ENCODE assay signal across 8 cellular contexts in genomic region chr7:151082151-151083070, GRCh38. TPM values are rescaled to one million over a fixed set of nuclear protein-coding genes. Genes with fewer than 3 reads are reported as not detected.
DNase-seq lines count a peak whose midpoint lies in the region; ATAC-seq and TF ChIP-seq lines count a peak whose summit lies in the region.

No MANE protein-coding gene starts in this region.

- DNase-seq in GM12865 (ENCODE audit: low read depth) = no peak
- DNase-seq in SK-N-SH = no peak
- DNase-seq in fibroblast of the aortic adventitia (ENCODE audit: low read depth) = no peak
- DNase-seq in retina = peak; percentile 35
- DNase-seq in NOMO-1 treated with DMSO at 0.1 percent for 48 hours (lab: John Stamatoyannopoulos, UW; ENCODE audit: unreplicated experiment) = no peak
- no peak for DNase-seq in stimulated activated CD4-positive, alpha-beta T cell treated with anti-CD3 and anti-CD28 coated beads, Interleukin-12 subunit alpha, Interleukin-12 subunit beta, amount 100 ng/mL, for 4 hours
- DNase-seq in NCI-H524 treated with DMSO at 0.1 percent for 48 hours (lab: John Stamatoyannopoulos, UW) = no peak
- no peak for DNase-seq in left colon

- intact Hi-C loops in left colon (cut with DNase I, micrococcal nuclease) = no loop called here

- H3K4me2 ChIP-seq in SK-N-SH = peak overlapping the region; percentile 98

- no peak for ATAC-seq in left colon

- peak overlapping the region; percentile 99; the same call in 1 of the 2 replicates for H2AFZ ChIP-seq in SK-N-SH (ENCODE audit: low read depth)

- H3K36me3 ChIP-seq in SK-N-SH (replicated peaks in 1 of 2; ENCODE audit: control insufficient read depth in 1 of 2, insufficient read depth in 2 of 2, low read length in 1 of 2) = peaks cover 7 to 28% of the 10 kb centered on the region in 2 experiments

- no peaks in the 10 kb centered on the region for H3K27me3 ChIP-seq in SK-N-SH (ENCODE audit: insufficient read depth)

- no peak for TF ChIP-seq EP300 in SK-N-SH (IDR thresholded peaks at IDR 0.05; ENCODE audit: borderline replicate concordance in 1 of 2, low read depth in 1 of 2, low read length in 1 of 2)

- H3K4me3 ChIP-seq in GM12865 (ENCODE audit: low read depth, low read length) (peak overlapping the region; percentile 84), SK-N-SH (ENCODE audit: low read depth in 2 of 2, low read length in 1 of 2) (peak overlapping the region; percentile 71 to 94), fibroblast of the aortic adventitia (ENCODE audit: low read depth, low read length) (peak overlapping the region; percentile 77)

- H3K9me2 ChIP-seq in SK-N-SH = no peaks in the 10 kb centered on the region

- H3K9me3 ChIP-seq in SK-N-SH = no peaks in the 10 kb centered on the region

- H3K27ac ChIP-seq in SK-N-SH (ENCODE audit: low read depth in 2 of 2, low read length in 1 of 2) = peak overlapping the region; percentile 78 to 92

- peaks cover 31 to 51% of the 10 kb centered on the region in 2 experiments for H3K4me1 ChIP-seq in SK-N-SH (ENCODE audit: control insufficient read depth in 1 of 2, insufficient read depth in 2 of 2, low read depth in 1 of 2, low read length in 1 of 2)

- H3K9ac ChIP-seq in SK-N-SH = peak overlapping the region; percentile 96

- no peaks in the 10 kb centered on the region; the same call in 1 of the 2 replicates for H4K20me1 ChIP-seq in SK-N-SH (ENCODE audit: insufficient read depth)

- WGBS in SK-N-SH (ENCODE audit: low lambda C conversion rate) = 51% methylated on average over 24 of the region's 42 CpGs

- peaks cover 55% of the 10 kb centered on the region for H3K79me2 ChIP-seq in SK-N-SH (ENCODE audit: insufficient read depth)

- no peak for TF ChIP-seq CTCF in GM12865 (IDR thresholded peaks at IDR 0.05; ENCODE audit: insufficient read depth, low read depth, low read length, missing control alignments)
- no peak for TF ChIP-seq CTCF in SK-N-SH (IDR thresholded peaks at IDR 0.05)
- TF ChIP-seq CTCF in fibroblast of the aortic adventitia (IDR thresholded peaks at IDR 0.05; ENCODE audit: insufficient read depth, low read length) = no peak

- no peak for TF ChIP-seq RAD21 in SK-N-SH (IDR thresholded peaks at IDR 0.05; ENCODE audit: low read length)

- POLR2A ChIA-PET in SK-N-SH (lab: Yijun Ruan, JAX) = interaction anchor here (0.8 to 1.0 kb wide), 2 partner anchors 25 to 54 kb away, joined by 3 read pairs; partner anchors contain the start of genes ABCB8 and CDK5

- CTCF ChIA-PET in SK-N-SH (lab: Yijun Ruan, JAX) = interaction anchor here (0.8 to 21.3 kb wide), 9 partner anchors 13 to 86 kb away, joined by 3 to 474 read pairs (median 4); partner anchors contain the start of genes CDK5 and SLC4A2

- peaks cover 32% of the 10 kb centered on the region for H3F3A ChIP-seq in SK-N-SH (replicated peaks; ENCODE audit: insufficient read depth)

TF ChIP-seq in SK-N-SH, 30 proteins besides CTCF, POLR2A, EP300 and RAD21:
- TF ChIP-seq TEAD4 (IDR thresholded peaks at IDR 0.05; ENCODE audit: borderline replicate concordance, insufficient read depth) (no peak), RCOR1 (IDR thresholded peaks at IDR 0.05; ENCODE audit: low read length) (no peak), JUND (IDR thresholded peaks at IDR 0.05) (no peak), CHD2 (IDR thresholded peaks at IDR 0.05; ENCODE audit: low read length, partially characterized antibody) (no peak), FOXM1 (IDR thresholded peaks at IDR 0.05; ENCODE audit: low read depth) (no peak), SIN3A (IDR thresholded peaks at IDR 0.05; ENCODE audit: borderline replicate concordance, low read depth, low read length) (no peak), ZBTB33 (IDR thresholded peaks at IDR 0.05; ENCODE audit: borderline replicate concordance, low read depth) (no peak), RXRA (IDR thresholded peaks at IDR 0.05; ENCODE audit: borderline replicate concordance, low read depth) (no peak), NFIC (IDR thresholded peaks at IDR 0.05; ENCODE audit: borderline replicate concordance) (no peak), EZH2phosphoT487 (IDR thresholded peaks at IDR 0.05; ENCODE audit: borderline replicate concordance, low read depth) (no peak), TAF1 (IDR thresholded peaks at IDR 0.05; ENCODE audit: borderline replicate concordance, low read depth, low read length) (no peak), MEF2A (IDR thresholded peaks at IDR 0.05; ENCODE audit: borderline replicate concordance, low read depth) (no peak), FOXJ3 (CRISPR knock-in tag; IDR thresholded peaks at IDR 0.05) (no peak), POLR2AphosphoS5 (IDR thresholded peaks at IDR 0.05; ENCODE audit: low read depth, low read length) (no peak), ELF1 (IDR thresholded peaks at IDR 0.05) (no peak), IRF3 (IDR thresholded peaks at IDR 0.05; ENCODE audit: low read depth, low read length) (no peak)

RNA-seq across cellular contexts. Expression of gene TMUB1, which starts 0.9 kb away (rescaled TPM):
- polyA plus RNA-seq in SK-N-SH (2012; rRNA removed) = 37.8 and 60.6 TPM in 2 replicates
- 21.7 and 37.0 TPM in 2 replicates for polyA plus RNA-seq in SK-N-SH (2012; cell fraction: cytosol; rRNA removed)
- polyA plus RNA-seq in SK-N-SH (2012; cell fraction: nucleus; rRNA removed) = 58.0 and 66.2 TPM in 2 replicates
- total RNA-seq in fibroblast of the aortic adventitia (ENCODE audit: low replicate concordance) (11.7 and 20.2 TPM in 2 replicates), left colon (10 to 100 TPM; 72.4 to 80.7 TPM)

RNA-seq across cellular contexts. Expression of gene FASTK, which starts 1.8 kb away (rescaled TPM):
- 125 and 148 TPM in 2 replicates for polyA plus RNA-seq in SK-N-SH (2012; rRNA removed)
- 34.4 and 60.5 TPM in 2 replicates for polyA plus RNA-seq in SK-N-SH (2012; cell fraction: cytosol; rRNA removed)
- polyA plus RNA-seq in SK-N-SH (2012; cell fraction: nucleus; rRNA removed) = 699 and 1,159 TPM in 2 replicates
- total RNA-seq in fibroblast of the aortic adventitia (ENCODE audit: low replicate concordance) (62.7 and 86.0 TPM in 2 replicates), left colon (100 to 1,000 TPM in 1 of 2 donors, 10 to 100 TPM in 1; 82.0 to 108 TPM)

RNA-seq across cellular contexts. Expression of gene AGAP3, which starts 3.9 kb away (rescaled TPM):
- polyA plus RNA-seq in SK-N-SH (2012; rRNA removed) = 108 and 126 TPM in 2 replicates
- polyA plus RNA-seq in SK-N-SH (2012; cell fraction: cytosol; rRNA removed) = 61.7 and 84.8 TPM in 2 replicates
- polyA plus RNA-seq in SK-N-SH (2012; cell fraction: nucleus; rRNA removed) = 361 and 701 TPM in 2 replicates
- total RNA-seq in fibroblast of the aortic adventitia (ENCODE audit: low replicate concordance) (50.2 and 74.6 TPM in 2 replicates), left colon (10 to 100 TPM; 50.8 to 64.0 TPM)

RNA-seq across cellular contexts. Expression of gene SLC4A2, which starts 23.0 kb away (rescaled TPM):
- polyA plus RNA-seq in SK-N-SH (2012; rRNA removed) = 123 and 167 TPM in 2 replicates
- 60.6 and 67.2 TPM in 2 replicates for polyA plus RNA-seq in SK-N-SH (2012; cell fraction: cytosol; rRNA removed)
- polyA plus RNA-seq in SK-N-SH (2012; cell fraction: nucleus; rRNA removed) = 478 and 1,049 TPM in 2 replicates
- 39.7 and 65.4 TPM in 2 replicates for total RNA-seq in fibroblast of the aortic adventitia (ENCODE audit: low replicate concordance)
- total RNA-seq in left colon = 10 to 100 TPM; 76.7 to 97.4 TPM

RNA-seq across cellular contexts. Expression of gene CDK5, which starts 24.7 kb away (rescaled TPM):
- polyA plus RNA-seq in SK-N-SH (2012; rRNA removed) = 123 and 125 TPM in 2 replicates
- 97.6 and 104 TPM in 2 replicates for polyA plus RNA-seq in SK-N-SH (2012; cell fraction: cytosol; rRNA removed)
- polyA plus RNA-seq in SK-N-SH (2012; cell fraction: nucleus; rRNA removed) = 77.3 and 91.3 TPM in 2 replicates
- total RNA-seq in fibroblast of the aortic adventitia (ENCODE audit: low replicate concordance) (16.1 and 28.9 TPM in 2 replicates), left colon (10 to 100 TPM; 12.8 to 15.1 TPM)
